28 cellular contexts compared by ENCODE assay signal in genomic region chr3:63876260-63876659, GRCh38. TPM values are rescaled to one million over a fixed set of nuclear protein-coding genes. Genes with fewer than 3 reads are reported as not detected.
A peak's percentile ranks its signal among the peaks of the same experiment; 100 is the strongest.
DNase-seq lines count a peak whose midpoint lies in the region; ATAC-seq, FAIRE-seq and TF ChIP-seq lines count a peak whose summit lies in the region.
"Had no signal": no experiment of that assay in that cellular context is flagged by ENCODE, and none has a peak within 500 bp of the region (broad histone marks: within the 10 kb centered on the region; RNA-seq: fewer than 3 reads in every experiment).

No MANE protein-coding gene starts in this region.

- H3K79me2 ChIP-seq in neural progenitor cell (ENCODE audit: low read depth): peaks cover 98% of the 10 kb centered on the region

- H4K20me1 ChIP-seq in neural progenitor cell (ENCODE audit: low read depth): peaks cover 81% of the 10 kb centered on the region

- H3K27me3 ChIP-seq in neural progenitor cell: no peaks in the 10 kb centered on the region
- H3K27me3 ChIP-seq: SJCRH30 had no signal

- no peak for TF ChIP-seq CTCF in HEK293 (tag by site-specific recombination; IDR thresholded peaks at IDR 0.05)
- no peak for TF ChIP-seq CTCF in fibroblast of villous mesenchyme (IDR thresholded peaks at IDR 0.05; ENCODE audit: insufficient read depth, low read depth, low read length)
- no peak for TF ChIP-seq CTCF in neural progenitor cell (IDR thresholded peaks at IDR 0.05)

- H3K27ac ChIP-seq in HEK293 (ENCODE audit: extremely low read depth, low read depth, low read length): no peak overlapping the region
- peak overlapping the region; percentile 25; the same call in 1 of the 2 replicates for H3K27ac ChIP-seq in SK-N-MC
- no peak overlapping the region for H3K27ac ChIP-seq in neural progenitor cell
- H3K27ac ChIP-seq: A549, SJCRH30 had no signal

- H2AFZ ChIP-seq in neural progenitor cell (replicated peaks): no peak overlapping the region
- H2AFZ ChIP-seq: GM23338 had no signal

- H3K4me3 ChIP-seq in HEK293 (ENCODE audit: low read depth, low read length) (no peak overlapping the region), SK-N-MC (peak overlapping the region; percentile 30; the same call in 1 of the 2 replicates), fibroblast of villous mesenchyme (ENCODE audit: low read depth, low read length) (no peak overlapping the region), neural progenitor cell (no peak overlapping the region)
- H3K4me3 ChIP-seq: A549, GM23338, SJCRH30 had no signal

- DNase-seq in SK-N-MC (ENCODE audit: low read depth, low spot score) (no peak), fibroblast of villous mesenchyme (ENCODE audit: low read depth) (peak; percentile 71), neural progenitor cell (ENCODE audit: low spot score) (no peak), DMS 273 treated with DMSO at 0.1 percent for 48 hours (lab: John Stamatoyannopoulos, UW) (no peak), RCC 7860 (ENCODE audit: low spot score) (no peak), SK-N-DZ (ENCODE audit: low spot score) (no peak)
- DNase-seq in stimulated activated naive CD8-positive, alpha-beta T cell treated with anti-CD3 and anti-CD28 coated beads, Interleukin-15, Interleukin-2, amounts not matched to agents 100 U/mL and 50 U/mL, for 24 hours: no peak
- DNase-seq: C1 segment of cervical spinal cord; Caco-2; CD8-positive, alpha-beta T cell; GF-D8; H9; KBM-7; MM.1S; NCI-H2029; NCI-H446 treated with DMSO at 0.1 percent for 48 hours; NCI-H526; NCI-H82; NK-92 treated with Interleukin-12 subunit alpha and Interleukin-12 subunit beta, amount 100 ng/mL, for 24 hours; PC-3; SJCRH30 had no signal

- H3K4me1 ChIP-seq in HEK293 (ENCODE audit: control insufficient read depth, insufficient read depth, low read length) (peaks cover 5% of the 10 kb centered on the region), neural progenitor cell (peaks cover 28% of the 10 kb centered on the region)
- H3K4me1 ChIP-seq: A549, SJCRH30 had no signal

- H3K4me1 Mint-ChIP-seq in neural progenitor cell: peaks cover 37% of the 10 kb centered on the region

- no peaks in the 10 kb centered on the region for H3K36me3 ChIP-seq in HEK293 (ENCODE audit: control insufficient read depth in 2 of 2, insufficient read depth in 1 of 2, low read length in 2 of 2)
- H3K36me3 ChIP-seq in SK-N-MC (ENCODE audit: insufficient read depth, low read length): no peaks in the 10 kb centered on the region
- H3K36me3 ChIP-seq in neural progenitor cell: no peaks in the 10 kb centered on the region
- H3K36me3 ChIP-seq: SJCRH30 had no signal

- POLR2A ChIA-PET in HEK293 (lab: Yijun Ruan, JAX): interaction anchor here (0.6 kb wide), 1 partner anchor 12 kb away, joined by 5 read pairs; the partner anchor contains the start of genes ATXN7 and THOC7

- H3K4me3 Mint-ChIP-seq in neural progenitor cell: no peak overlapping the region
- H3K4me3 Mint-ChIP-seq: CD8-positive, alpha-beta T cell; GM23338; H9 had no signal

- no peak for ATAC-seq in stimulated activated naive CD8-positive, alpha-beta T cell treated with anti-CD3 and anti-CD28 coated beads, Interleukin-15, Interleukin-2, amounts not matched to agents 100 U/mL and 50 U/mL, for 24 hours
- ATAC-seq: A549; CD8-positive, alpha-beta T cell; GM23338; PC-3; Right ventricle myocardium inferior had no signal

- no peak for FAIRE-seq in RCC 7860 (lab: Jason Lieb, UNC)
- FAIRE-seq: A549, GM12891 had no signal

- CTCF ChIA-PET in HEK293 (lab: Yijun Ruan, JAX): no interaction called here

- peaks cover 5% of the 10 kb centered on the region for H3K36me3 Mint-ChIP-seq in neural progenitor cell

- no peaks in the 10 kb centered on the region for H3F3A ChIP-seq in neural progenitor cell (ENCODE audit: low read depth)

- H3K27me3 Mint-ChIP-seq in neural progenitor cell (ENCODE audit: insufficient read depth, low read depth): no peaks in the 10 kb centered on the region

- H3K9me3 Mint-ChIP-seq in neural progenitor cell: no peaks in the 10 kb centered on the region
- H3K9me3 Mint-ChIP-seq: CD8-positive, alpha-beta T cell; GM23338; H9 had no signal

- H3K9ac ChIP-seq in SK-N-MC (ENCODE audit: insufficient read length): no peak overlapping the region
- no peak overlapping the region for H3K9ac ChIP-seq in neural progenitor cell

- no peak overlapping the region for H3K4me2 ChIP-seq in neural progenitor cell
- H3K4me2 ChIP-seq: A549, GM23338 had no signal

- H3K9me3 ChIP-seq in HEK293 (ENCODE audit: control insufficient read depth, insufficient read depth, low read depth, low read length) (no peaks in the 10 kb centered on the region), SK-N-MC (ENCODE audit: low read depth, low read length) (no peaks in the 10 kb centered on the region), neural progenitor cell (ENCODE audit: low read depth) (no peaks in the 10 kb centered on the region)
- H3K9me3 ChIP-seq: A549, Caco-2, SJCRH30 had no signal

- peak overlapping the region; percentile 13 for H3K27ac Mint-ChIP-seq in neural progenitor cell
- H3K27ac Mint-ChIP-seq: CD8-positive, alpha-beta T cell; GM23338; H9 had no signal

TF ChIP-seq in HEK293, 187 proteins besides CTCF, POLR2A, EP300 and RAD21:
- TF ChIP-seq ZIC2 (tag by site-specific recombination; IDR thresholded peaks at IDR 0.05): no peak
- TF ChIP-seq PRDM6 (tag by site-specific recombination; IDR thresholded peaks at IDR 0.05): peak; percentile 86
- no peak for TF ChIP-seq ZNF654 (tag by site-specific recombination; IDR thresholded peaks at IDR 0.05; ENCODE audit: low read depth)
- TF ChIP-seq FEZF1 (tag by site-specific recombination; IDR thresholded peaks at IDR 0.05): peak; percentile 41; the same call in 1 of the 2 replicates
- peak; percentile 35; the same call in 1 of the 2 replicates for TF ChIP-seq IKZF3 (tag by site-specific recombination; IDR thresholded peaks at IDR 0.05)
- peak; percentile 29; the same call in 1 of the 2 replicates for TF ChIP-seq OSR2 (tag by site-specific recombination; IDR thresholded peaks at IDR 0.05)

RNA-seq across cellular contexts. Expression of gene ATXN7, which starts 12.6 kb away (rescaled TPM):
- 12.9 and 14.7 TPM in 2 replicates for total RNA-seq in fibroblast of villous mesenchyme
- 22.4 and 30.4 TPM in 2 replicates for total RNA-seq in neural progenitor cell (ENCODE audit: low replicate concordance)
- polyA plus RNA-seq in SK-N-DZ (2014; cell fraction: cytosol; rRNA removed): 1.7 and 2.5 TPM in 2 replicates
- polyA plus RNA-seq in SK-N-DZ (2014; cell fraction: nucleus; rRNA removed): 4.0 and 8.1 TPM in 2 replicates

RNA-seq across cellular contexts. Expression of gene THOC7, which starts 12.7 kb away (rescaled TPM):
- total RNA-seq in fibroblast of villous mesenchyme: 46.1 and 47.9 TPM in 2 replicates
- 63.0 and 141 TPM in 2 replicates for total RNA-seq in neural progenitor cell (ENCODE audit: low replicate concordance)
- polyA plus RNA-seq in SK-N-DZ (2014; cell fraction: cytosol; rRNA removed): 69.1 and 80.2 TPM in 2 replicates
- 31.5 and 47.6 TPM in 2 replicates for polyA plus RNA-seq in SK-N-DZ (2014; cell fraction: nucleus; rRNA removed)

RNA-seq across cellular contexts. Expression of gene SCAANT1, which starts 35.9 kb away (rescaled TPM):
- not detected in 2 replicates for total RNA-seq in fibroblast of villous mesenchyme
- total RNA-seq in neural progenitor cell (ENCODE audit: low replicate concordance): not detected in 2 replicates
- polyA plus RNA-seq in SK-N-DZ (2014; cell fraction: cytosol; rRNA removed): not detected in 2 replicates
- not detected in 2 replicates for polyA plus RNA-seq in SK-N-DZ (2014; cell fraction: nucleus; rRNA removed)
- total RNA-seq: Caco-2; CD8-positive, alpha-beta T cell; GM23338; H9; HT1080; PC-3; Right ventricle myocardium inferior; RPMI7951; SJCRH30 had no signal
- polyA plus RNA-seq: A549 had no signal

RNA-seq across cellular contexts. Expression of gene C3orf49, which starts 57.2 kb away (rescaled TPM):
- not detected in 2 replicates for total RNA-seq in fibroblast of villous mesenchyme
- total RNA-seq in neural progenitor cell (ENCODE audit: low replicate concordance): not detected in 2 replicates
- polyA plus RNA-seq in SK-N-DZ (2014; cell fraction: cytosol; rRNA removed): not detected in 2 replicates
- not detected in 2 replicates for polyA plus RNA-seq in SK-N-DZ (2014; cell fraction: nucleus; rRNA removed)
- total RNA-seq: Caco-2; CD8-positive, alpha-beta T cell; GM23338; H9; PC-3; Right ventricle myocardium inferior; RPMI7951; SJCRH30 had no signal
- polyA plus RNA-seq: A549 had no signal
